1 cellular context compared by ENCODE assay signal in genomic region chr5:61069150-61069549, GRCh38.
TF ChIP-seq lines count a peak whose summit lies in the region.

No MANE protein-coding gene starts in this region.

TF ChIP-seq in GM23338, 12 proteins besides CTCF, POLR2A, EP300 and RAD21:
- no peak for TF ChIP-seq NANOG (IDR thresholded peaks at IDR 0.05; ENCODE audit: borderline replicate concordance)
